19 cellular contexts compared by ENCODE assay signal in the genomic region with DNA sequence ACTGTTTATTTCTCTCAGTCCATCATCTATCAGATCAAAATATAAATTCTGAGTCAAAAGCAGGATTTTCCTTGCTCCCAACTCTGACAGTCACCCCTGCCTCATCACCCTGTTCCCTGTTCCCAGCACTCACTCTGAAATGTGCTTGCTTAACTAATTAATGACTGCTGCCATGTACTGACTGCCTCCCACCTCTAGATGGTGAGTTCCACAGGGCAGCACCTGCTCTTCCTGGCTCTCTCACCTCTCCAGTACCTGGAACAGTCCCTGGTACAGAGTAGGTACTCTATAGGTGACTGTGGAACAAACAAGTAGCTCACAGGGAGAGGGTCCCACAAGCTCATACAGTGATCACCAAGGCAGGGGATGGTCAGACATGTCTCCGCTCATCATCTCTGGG.
"Had no signal": no experiment of that assay in that cellular context is flagged by ENCODE, and none has a peak within 500 bp of the region (broad histone marks: within the 10 kb centered on the region; RNA-seq: fewer than 3 reads in every experiment).

No MANE protein-coding gene starts in this region.

- H3K27me3 ChIP-seq: body of pancreas, cardiac muscle cell, neutrophil, ovary, thyroid gland had no signal

- H3K36me3 ChIP-seq: cardiac muscle cell, neutrophil, ovary, thyroid gland had no signal

- DNase-seq: activated CD4-positive, alpha-beta T cell treated with anti-CD3 and anti-CD28 coated beads, Interleukin-2, amount 10 ng/mL, durations not matched to agents 24 days and 14 days; activated CD8-positive, alpha-beta T cell treated with anti-CD3 and anti-CD28 coated beads, Interleukin-2, amount 10 ng/mL, durations not matched to agents 7 days and 5 days; activated gamma-delta T cell; activated naive CD4-positive, alpha-beta T cell treated with anti-CD3 and anti-CD28 coated beads, Interleukin-2, amount 50 U/mL, for 16 hours; activated naive CD8-positive, alpha-beta T cell treated with anti-CD3 and anti-CD28 coated beads, Interleukin-2, amount 50 U/mL, for 24 hours; anterior cingulate cortex; body of pancreas; cortex of kidney; left ventricle myocardium superior; mammary epithelial cell; midbrain; natural killer cell; ovary; right cardiac atrium; stimulated activated CD4-positive, alpha-beta T cell treated with anti-CD3 and anti-CD28 coated beads, Interleukin-1b, Interleukin-23, amount 100 ng/mL, for 48 hours; substantia nigra; thyroid gland had no signal

- H3K27ac ChIP-seq: body of pancreas, cardiac muscle cell, neutrophil, ovary, thyroid gland had no signal

- H3K4me3 ChIP-seq: body of pancreas, cardiac muscle cell, ovary, thyroid gland had no signal

- H3K4me1 ChIP-seq: body of pancreas, thyroid gland had no signal

- H3K9me3 ChIP-seq: body of pancreas, neutrophil, ovary, thyroid gland had no signal
